Comparison of ENCODE assay signal across 8 cellular contexts in genomic region chr2:20424300-20425290, GRCh38. TPM values are rescaled to one million over a fixed set of nuclear protein-coding genes. Genes with fewer than 3 reads are reported as not detected.
A peak's percentile ranks its signal among the peaks of the same experiment; 100 is the strongest.
DNase-seq lines count a peak whose midpoint lies in the region; ATAC-seq, FAIRE-seq and TF ChIP-seq lines count a peak whose summit lies in the region.

No MANE protein-coding gene starts in this region.

- H3K27ac Mint-ChIP-seq in CD14-positive monocyte: peak overlapping the region; percentile 95 to 99 (median 98)
- peak overlapping the region; percentile 13 to 84 for H3K27ac Mint-ChIP-seq in T-cell

- H3K4me3 Mint-ChIP-seq in CD14-positive monocyte: peak overlapping the region; percentile 75 to 85
- H3K4me3 Mint-ChIP-seq in T-cell: peak overlapping the region in 2 of 3 donors; percentile 2 to 30

- H3K36me3 Mint-ChIP-seq in CD14-positive monocyte (peaks cover 8 to 19% of the 10 kb centered on the region in 2 donors), T-cell (no peaks in the 10 kb centered on the region)

- DNase-seq in CD14-positive monocyte (ENCODE audit: low spot score) (peak; percentile 80), T-cell (peak in 17 of 34 experiments; percentile 6 to 48 (median 18)), fibroblast of the conjunctiva (ENCODE audit: low read depth) (peak; percentile 65), posterior vena cava (ENCODE audit: low spot score) (peak; percentile 87), NCI-H1092 (lab: John Stamatoyannopoulos, UW) (no peak), D721Med (ENCODE audit: insufficient read length, low spot score) (no peak)

- ATAC-seq in GM19351 (IDR thresholded peaks at IDR 0.05; ENCODE audit: unreplicated experiment): peak; percentile 45
- peak; percentile 53 for ATAC-seq in HG03280 (IDR thresholded peaks at IDR 0.05; ENCODE audit: unreplicated experiment)
- peak; percentile 39 to 61 (median 48) for ATAC-seq in T-cell (replicated peaks in 1 of 4)

- no peak for TF ChIP-seq CTCF in CD14-positive monocyte (IDR thresholded peaks at IDR 0.05)
- no peak for TF ChIP-seq CTCF in D721Med (IDR thresholded peaks at IDR 0.05; ENCODE audit: insufficient read depth, missing control alignments)

- peaks cover 77% of the 10 kb centered on the region for H3K4me1 Mint-ChIP-seq in CD14-positive monocyte
- peaks cover 12 to 31% (median 16%) of the 10 kb centered on the region in 3 donors for H3K4me1 Mint-ChIP-seq in T-cell

- peaks cover 0 to 2% (median 1%) of the 10 kb centered on the region in 3 donors for H3K27me3 Mint-ChIP-seq in CD14-positive monocyte (ENCODE audit: low read depth in 3 of 3)
- peaks cover 0 to 2% of the 10 kb centered on the region in 2 donors for H3K27me3 Mint-ChIP-seq in T-cell

- intact Hi-C loops in CD14-positive monocyte (cut with micrococcal nuclease): loop anchor here in 1 of 2 donors (2.0 to 10.0 kb wide), 2 partner anchors 14 to 70 kb away; partner anchors contain the start of gene PUM2
- intact Hi-C loops in posterior vena cava (cut with DNase I): no loop called here

- FAIRE-seq in D721Med (lab: Jason Lieb, UNC): no peak

- peaks cover 0 to 4% (median 0%) of the 10 kb centered on the region in 7 donors for H3K9me3 Mint-ChIP-seq in CD14-positive monocyte
- H3K9me3 Mint-ChIP-seq in T-cell: no peaks in the 10 kb centered on the region

- POLR2A ChIA-PET in T-cell (lab: Charles Lee): interaction anchor here in 1 of 2 donors (1.1 kb wide), 1 partner anchor 22 kb away, joined by 5 read pairs; the partner anchor contains the start of gene RHOB

- CTCF ChIA-PET in T-cell (lab: Charles Lee): interaction anchor here (0.5 to 1.7 kb wide), 6 partner anchors 11 to 25 kb away, joined by 3 to 6 read pairs (median 4); no protein-coding TSS in a partner anchor

RNA-seq across cellular contexts. Expression of gene RHOB, which starts 22.3 kb away (rescaled TPM):
- 10 to 100 TPM; 43.3 to 66.3 TPM for polyA plus RNA-seq in CD14-positive monocyte
- 10 to 100 TPM; 11.4 to 42.4 (median 14.7) TPM for total RNA-seq in T-cell
- total RNA-seq in posterior vena cava: 1,000 to 10,000 TPM in 1 of 2 donors, 100 to 1,000 TPM in 1; 742 to 1,258 TPM

Comparison
In these comparisons a context has a peak if more than half of its experiments do, and no peak if none do; other contexts are left out.
1. DNase-seq: peak in CD14-positive monocyte (single experiment), fibroblast of the conjunctiva (single experiment) and posterior vena cava (single experiment); none in NCI-H1092 (single experiment) and D721Med (single experiment).
2. RNA of gene RHOB, which starts 22.3 kb away (total RNA-seq): 742 to 1,258 TPM in posterior vena cava; 11.4 to 42.4 TPM in T-cell; every median in the first group is over 10 times any median in the second.
3. Peak in every context shown above with its lines, with median percentiles within 50 percentile points of each other: ATAC-seq.